29 cellular contexts compared by ENCODE assay signal in the genomic region with DNA sequence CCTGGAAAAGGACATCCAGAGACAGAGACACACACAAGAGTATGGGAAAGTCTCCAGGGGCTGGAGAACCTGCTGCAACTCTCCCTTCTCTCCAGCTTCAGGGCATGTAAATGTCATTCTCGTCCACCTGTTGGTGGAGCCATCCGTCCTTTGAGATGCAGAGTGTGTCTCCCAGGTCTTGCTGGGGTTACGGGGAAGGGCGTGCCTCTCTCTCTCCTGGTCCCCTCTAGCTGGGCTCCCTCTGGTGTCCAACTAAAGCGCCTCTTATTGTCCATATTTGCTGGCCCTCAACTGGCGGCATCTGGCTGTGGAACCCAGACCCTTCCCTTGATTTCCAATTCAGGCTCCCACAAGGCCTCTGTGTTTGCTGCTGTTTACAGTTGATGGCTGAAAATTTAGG.
DNase-seq lines count a peak whose midpoint lies in the region; ATAC-seq, FAIRE-seq and TF ChIP-seq lines count a peak whose summit lies in the region.
"Had no signal": no experiment of that assay in that cellular context is flagged by ENCODE, and none has a peak within 500 bp of the region (broad histone marks: within the 10 kb centered on the region; RNA-seq: fewer than 3 reads in every experiment).

No MANE protein-coding gene starts in this region.

- no peaks in the 10 kb centered on the region for H3K9me3 ChIP-seq in K562 (replicated peaks; ENCODE audit: control insufficient read depth, insufficient read depth, low read depth, low read length)
- H3K9me3 ChIP-seq: lower lobe of right lung had no signal

- CTCF ChIA-PET in K562 (lab: Yijun Ruan, JAX; ENCODE audit: low intra/inter-chr PET ratio) = no interaction called here

- TF ChIP-seq CTCF in K562 (IDR thresholded peaks at IDR 0.05 in 2 of 3, conservative IDR thresholded peaks at IDR 0.05 in 1 of 3; ENCODE audit: insufficient read depth in 2 of 3, low read depth in 1 of 3, low read length in 3 of 3) = peak; percentile 32 to 52 (median 52); a peak in 5 of 6 replicates

- 6% methylated on average over 3 of the region's 6 CpGs for WGBS in K562 (ENCODE audit: insufficient coverage, low coverage, missing lambda C conversion rate)

- DNase-seq in ELF-1 (ENCODE audit: low read depth, low spot score) (peak; percentile 91), HuH-7.5 (ENCODE audit: low spot score) (peak; percentile 33), K562 (ENCODE audit: extremely low read depth in 1 of 4, low spot score in 3 of 4) (peak; percentile 17 to 34 (median 24)), iPS-NIHi7 (ENCODE audit: extremely low spot score) (peak; percentile 88), NCI-H1092 treated with DMSO at 0.1 percent for 48 hours (lab: John Stamatoyannopoulos, UW) (no peak)
- DNase-seq in stimulated activated CD4-positive, alpha-beta T cell treated with anti-CD3 and anti-CD28 coated beads, Interleukin-4, amount 100 ng/mL, for 1 hour = no peak
- DNase-seq: activated CD4-positive, alpha-beta T cell treated with anti-CD3 and anti-CD28 coated beads for 36 hours; activated effector memory CD4-positive, alpha-beta T cell treated with Interleukin-2 at 50 U/mL for 16 hours; activated naive CD8-positive, alpha-beta T cell treated with anti-CD3 and anti-CD28 coated beads, Interleukin-2, amount 10 ng/mL, durations not matched to agents 7 days and 5 days; activated T-cell treated with anti-CD3 and anti-CD28 coated beads for 4 hours; central memory CD4-positive, alpha-beta T cell; DMS153; dorsolateral prefrontal cortex; hippocampal formation; lower lobe of right lung; NCI-H1092; NCI-H1930; NCI-H524 treated with DMSO at 0.1 percent for 48 hours; stimulated activated CD4-positive, alpha-beta T cell treated with anti-CD3 and anti-CD28 coated beads, Interleukin-2, amount 100 ng/mL, for 24 hours; T-helper 17 cell had no signal

- peak in 1 of 2 experiments; percentile 28; a peak in 2 of 4 replicates for TF ChIP-seq RAD21 in K562 (CRISPR knock-in tag; conservative IDR thresholded peaks at IDR 0.05 in 1 of 2, IDR thresholded peaks at IDR 0.05 in 1 of 2)

- H3K4me2 ChIP-seq in K562 (ENCODE audit: insufficient read depth, low read length) = no peak overlapping the region

- no peak for FAIRE-seq in K562 (lab: Jason Lieb, UNC)
- FAIRE-seq: astrocyte, endothelial cell of umbilical vein had no signal

- in situ Hi-C loops in K562 (cut with MboI) = no loop called here

- BruUV-seq in K562 (replicated peaks; lab: Mats Ljungman, UMichigan) = no TSS peak

- POLR2A ChIA-PET in K562 (lab: Yijun Ruan, JAX) = no interaction called here

- no peaks in the 10 kb centered on the region for H3K36me3 ChIP-seq in K562 (ENCODE audit: control insufficient read depth, insufficient read depth, low read length)
- H3K36me3 ChIP-seq: gastroesophageal sphincter, lower lobe of right lung, tibial nerve had no signal

- H3K27ac ChIP-seq in K562 (ENCODE audit: extremely low read depth, low read depth, low read length) = no peak overlapping the region
- H3K27ac ChIP-seq: dorsolateral prefrontal cortex, gastroesophageal sphincter, HL-60, lower lobe of right lung, parathyroid adenoma, SK-N-MC, tibial nerve had no signal

- no peak overlapping the region for H3K9ac ChIP-seq in K562 (ENCODE audit: insufficient read depth in 1 of 2, low read depth in 2 of 2, low read length in 2 of 2)
- H3K9ac ChIP-seq: parathyroid adenoma had no signal

- no peak for TF ChIP-seq POLR2A in K562 (conservative IDR thresholded peaks at IDR 0.05)

- no peak for TF ChIP-seq EP300 in K562 (IDR thresholded peaks at IDR 0.05; ENCODE audit: low read length)

- peak; percentile 81 for ATAC-seq in K562
- no peak for ATAC-seq in GM21423 (IDR thresholded peaks at IDR 0.05; ENCODE audit: unreplicated experiment)
- ATAC-seq: activated CD4-positive, alpha-beta T cell treated with anti-CD3 and anti-CD28 coated beads for 36 hours; gastroesophageal sphincter; lower lobe of right lung; natural killer cell treated with Interleukin-12 subunit alpha and Interleukin-12 subunit beta and Interleukin-15 and Interleukin-18, amount 100 ng/mL, for 72 hours; T-helper 17 cell had no signal

- intact Hi-C loops in K562 (cut with micrococcal nuclease) = no loop called here

- no peak overlapping the region for H2AFZ ChIP-seq in K562 (ENCODE audit: low read depth, low read length)
- H2AFZ ChIP-seq: parathyroid adenoma had no signal

- no peak overlapping the region for H3K4me3 ChIP-seq in K562
- H3K4me3 ChIP-seq: dorsolateral prefrontal cortex, gastroesophageal sphincter, lower lobe of right lung, SK-N-MC, tibial nerve had no signal

- no peaks in the 10 kb centered on the region for H3K9me1 ChIP-seq in K562 (ENCODE audit: control insufficient read depth, insufficient read depth, low read length)

- H3K79me2 ChIP-seq in K562 (ENCODE audit: control insufficient read depth, insufficient read depth, low read length) = no peaks in the 10 kb centered on the region
- H3K79me2 ChIP-seq: parathyroid adenoma had no signal

- no peaks in the 10 kb centered on the region for H4K20me1 ChIP-seq in K562 (replicated peaks; ENCODE audit: control insufficient read depth, insufficient read depth, low read length)

- H3K4me1 ChIP-seq in K562 (replicated peaks in 1 of 2; ENCODE audit: control insufficient read depth in 2 of 2, insufficient read depth in 2 of 2, low read length in 2 of 2) = no peaks in the 10 kb centered on the region
- H3K4me1 ChIP-seq: lower lobe of right lung, parathyroid adenoma, tibial nerve had no signal

- peaks cover 21 to 48% of the 10 kb centered on the region in 2 experiments for H3K27me3 ChIP-seq in K562 (ENCODE audit: control insufficient read depth in 2 of 2, insufficient read depth in 2 of 2, low read length in 2 of 2)

TF ChIP-seq in K562, 482 proteins besides CTCF, POLR2A, EP300 and RAD21:
- TF ChIP-seq POLR3G (IDR thresholded peaks at IDR 0.05; ENCODE audit: extremely low read depth, insufficient read length, insufficient replicate concordance) (no peak), NFYB (IDR thresholded peaks at IDR 0.05; ENCODE audit: extremely low read depth, insufficient read length) (no peak), NFRKB (IDR thresholded peaks at IDR 0.05; ENCODE audit: low read depth) (no peak), CHCHD3 (CRISPR knock-in tag; IDR thresholded peaks at IDR 0.05) (no peak), KLF13 (tag; IDR thresholded peaks at IDR 0.05; ENCODE audit: borderline replicate concordance, low read depth) (no peak), CAMTA2 (CRISPR knock-in tag; conservative IDR thresholded peaks at IDR 0.05) (no peak), ZNF589 (CRISPR knock-in tag; IDR thresholded peaks at IDR 0.05; ENCODE audit: low read depth) (no peak), SIX5 (IDR thresholded peaks at IDR 0.05; ENCODE audit: borderline replicate concordance in 1 of 2, insufficient read depth in 1 of 2, low read depth in 1 of 2, low read length in 2 of 2) (no peak), ZNF224 (CRISPR knock-in tag; IDR thresholded peaks at IDR 0.05) (no peak), RBM25 (IDR thresholded peaks at IDR 0.05; ENCODE audit: low read depth, low read length, severe bottlenecking) (no peak), C11orf30 (IDR thresholded peaks at IDR 0.05; ENCODE audit: low read depth) (no peak), ZNF263 (CRISPR knock-in tag; IDR thresholded peaks at IDR 0.05; ENCODE audit: borderline replicate concordance) (no peak)
- TF ChIP-seq, protein P1, sequence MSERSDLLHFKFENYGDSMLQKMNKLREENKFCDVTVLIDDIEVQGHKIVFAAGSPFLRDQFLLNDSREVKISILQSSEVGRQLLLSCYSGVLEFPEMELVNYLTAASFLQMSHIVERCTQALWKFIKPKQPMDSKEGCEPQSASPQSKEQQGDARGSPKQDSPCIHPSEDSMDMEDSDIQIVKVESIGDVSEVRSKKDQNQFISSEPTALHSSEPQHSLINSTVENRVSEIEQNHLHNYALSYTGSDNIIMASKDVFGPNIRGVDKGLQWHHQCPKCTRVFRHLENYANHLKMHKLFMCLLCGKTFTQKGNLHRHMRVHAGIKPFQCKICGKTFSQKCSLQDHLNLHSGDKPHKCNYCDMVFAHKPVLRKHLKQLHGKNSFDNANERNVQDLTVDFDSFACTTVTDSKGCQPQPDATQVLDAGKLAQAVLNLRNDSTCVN (CRISPR knock-in tag; IDR thresholded peaks at IDR 0.05) = no peak
- TF ChIP-seq, protein P2, sequence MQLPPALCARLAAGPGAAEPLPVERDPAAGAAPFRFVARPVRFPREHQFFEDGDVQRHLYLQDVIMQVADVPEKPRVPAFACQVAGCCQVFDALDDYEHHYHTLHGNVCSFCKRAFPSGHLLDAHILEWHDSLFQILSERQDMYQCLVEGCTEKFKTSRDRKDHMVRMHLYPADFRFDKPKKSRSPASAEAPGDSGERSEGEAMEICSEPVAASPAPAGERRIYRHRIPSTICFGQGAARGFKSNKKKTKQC (CRISPR knock-in tag; IDR thresholded peaks at IDR 0.05) = no peak
- TF ChIP-seq, protein P3, sequence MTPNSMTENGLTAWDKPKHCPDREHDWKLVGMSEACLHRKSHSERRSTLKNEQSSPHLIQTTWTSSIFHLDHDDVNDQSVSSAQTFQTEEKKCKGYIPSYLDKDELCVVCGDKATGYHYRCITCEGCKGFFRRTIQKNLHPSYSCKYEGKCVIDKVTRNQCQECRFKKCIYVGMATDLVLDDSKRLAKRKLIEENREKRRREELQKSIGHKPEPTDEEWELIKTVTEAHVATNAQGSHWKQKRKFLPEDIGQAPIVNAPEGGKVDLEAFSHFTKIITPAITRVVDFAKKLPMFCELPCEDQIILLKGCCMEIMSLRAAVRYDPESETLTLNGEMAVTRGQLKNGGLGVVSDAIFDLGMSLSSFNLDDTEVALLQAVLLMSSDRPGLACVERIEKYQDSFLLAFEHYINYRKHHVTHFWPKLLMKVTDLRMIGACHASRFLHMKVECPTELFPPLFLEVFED (CRISPR knock-in tag; conservative IDR thresholded peaks at IDR 0.05) = no peak
- TF ChIP-seq, protein P4, sequence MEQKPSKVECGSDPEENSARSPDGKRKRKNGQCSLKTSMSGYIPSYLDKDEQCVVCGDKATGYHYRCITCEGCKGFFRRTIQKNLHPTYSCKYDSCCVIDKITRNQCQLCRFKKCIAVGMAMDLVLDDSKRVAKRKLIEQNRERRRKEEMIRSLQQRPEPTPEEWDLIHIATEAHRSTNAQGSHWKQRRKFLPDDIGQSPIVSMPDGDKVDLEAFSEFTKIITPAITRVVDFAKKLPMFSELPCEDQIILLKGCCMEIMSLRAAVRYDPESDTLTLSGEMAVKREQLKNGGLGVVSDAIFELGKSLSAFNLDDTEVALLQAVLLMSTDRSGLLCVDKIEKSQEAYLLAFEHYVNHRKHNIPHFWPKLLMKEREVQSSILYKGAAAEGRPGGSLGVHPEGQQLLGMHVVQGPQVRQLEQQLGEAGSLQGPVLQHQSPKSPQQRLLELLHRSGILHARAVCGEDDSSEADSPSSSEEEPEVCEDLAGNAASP (IDR thresholded peaks at IDR 0.05) = no peak

Comparison
In these comparisons a context has a peak if more than half of its experiments do, and no peak if none do; other contexts are left out.
1. DNase-seq: peak in ELF-1 (single experiment), HuH-7.5 (single experiment), K562 (4 of 4) and iPS-NIHi7 (single experiment); none in stimulated activated CD4-positive, alpha-beta T cell treated with anti-CD3 and anti-CD28 coated beads, Interleukin-4, amount 100 ng/mL, for 1 hour (single experiment) and NCI-H1092 treated with DMSO at 0.1 percent for 48 hours (single experiment).